Comparison of ENCODE assay signal across 16 cellular contexts in the genomic region with DNA sequence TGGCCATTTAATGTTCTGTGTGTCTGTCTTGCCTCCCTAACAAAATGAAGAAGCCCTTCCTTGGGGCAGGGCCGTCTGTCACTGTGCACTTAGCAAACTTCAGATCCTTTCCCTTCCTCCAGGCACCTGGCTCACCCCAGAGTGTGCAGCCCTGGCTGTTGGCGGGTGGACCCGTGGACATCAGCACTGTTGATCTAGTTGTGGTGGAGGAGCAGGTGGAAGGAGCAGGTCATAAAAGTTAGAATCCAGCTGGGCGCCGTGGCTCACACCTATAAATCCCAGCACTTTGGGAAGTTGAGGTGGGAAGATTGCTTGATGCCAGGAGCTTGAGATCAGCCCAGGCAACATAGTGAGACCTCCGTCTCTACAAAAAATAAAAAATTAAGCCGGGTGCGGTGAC. TPM values are rescaled to one million over a fixed set of nuclear protein-coding genes. Genes with fewer than 3 reads are reported as not detected.
DNase-seq lines count a peak whose midpoint lies in the region; ATAC-seq and TF ChIP-seq lines count a peak whose summit lies in the region.
"Had no signal": no experiment of that assay in that cellular context is flagged by ENCODE, and none has a peak within 500 bp of the region (broad histone marks: within the 10 kb centered on the region; RNA-seq: fewer than 3 reads in every experiment).

No MANE protein-coding gene starts in this region.

- H3K4me3 Mint-ChIP-seq in neural crest cell: no peak overlapping the region
- H3K4me3 Mint-ChIP-seq: HFFc6 had no signal

- no peaks in the 10 kb centered on the region for H3K9me3 Mint-ChIP-seq in neural crest cell
- H3K9me3 Mint-ChIP-seq: HFFc6 had no signal

- H3K27me3 Mint-ChIP-seq in neural crest cell (ENCODE audit: low read depth): no peaks in the 10 kb centered on the region

- no peaks in the 10 kb centered on the region for H3K36me3 Mint-ChIP-seq in neural crest cell (ENCODE audit: low read depth)

- no peak for TF ChIP-seq CTCF in neural crest cell (conservative IDR thresholded peaks at IDR 0.05)

- peak overlapping the region; percentile 29 for H3K27ac Mint-ChIP-seq in neural crest cell (ENCODE audit: unreplicated experiment)
- H3K27ac Mint-ChIP-seq: HFFc6 had no signal

- H3K4me1 Mint-ChIP-seq in neural crest cell: peaks cover 5% of the 10 kb centered on the region

- DNase-seq in NCI-H146 (lab: John Stamatoyannopoulos, UW): peak; percentile 39
- no peak for DNase-seq in NCI-H146 treated with DMSO at 0.1 percent for 48 hours (lab: John Stamatoyannopoulos, UW; ENCODE audit: unreplicated experiment)
- DNase-seq in DMS53 treated with DMSO at 0.1 percent for 48 hours (lab: John Stamatoyannopoulos, UW; ENCODE audit: unreplicated experiment): peak; percentile 15
- DNase-seq in SHP77 (lab: John Stamatoyannopoulos, UW): peak; percentile 5 to 52
- no peak for DNase-seq in neural crest cell (ENCODE audit: low read depth, low spot score)
- no peak for DNase-seq in erythroblast (lab: John Stamatoyannopoulos, UW)
- DNase-seq: 8988T, GF-D8, GOT3, HFFc6, MM.1S, NCI-H1105, NCI-H187 treated with DMSO at 0.1 percent for 48 hours, SIG-M5 had no signal

- no peak for TF ChIP-seq POLR2A in erythroblast (IDR thresholded peaks at IDR 0.05; ENCODE audit: low read length)

- no peak for ATAC-seq in GM18502 (IDR thresholded peaks at IDR 0.05; ENCODE audit: poor library complexity, unreplicated experiment)
- ATAC-seq in HG03342 (IDR thresholded peaks at IDR 0.05; ENCODE audit: unreplicated experiment): no peak

RNA-seq across cellular contexts. Expression of a gene that starts 12.7 kb away (rescaled TPM):
- not detected in 2 replicates for total RNA-seq in neural crest cell
- total RNA-seq: HFFc6 had no signal

RNA-seq across cellular contexts. Expression of a gene that starts 18.2 kb away (rescaled TPM):
- 48.2 and 50.8 TPM in 2 replicates for total RNA-seq in neural crest cell

Comparison
In these comparisons a context has a peak if more than half of its experiments do, and no peak if none do; other contexts are left out.
1. DNase-seq: peak in NCI-H146 (single experiment), DMS53 treated with DMSO at 0.1 percent for 48 hours (single experiment) and SHP77 (2 of 2); none in NCI-H146 treated with DMSO at 0.1 percent for 48 hours (single experiment), neural crest cell (single experiment) and erythroblast (0 of 2).